31 cellular contexts compared by ENCODE assay signal in genomic region chr12:43669373-43669772, GRCh38.
"Had no signal": no experiment of that assay in that cellular context is flagged by ENCODE, and none has a peak within 500 bp of the region (broad histone marks: within the 10 kb centered on the region; RNA-seq: fewer than 3 reads in every experiment).

No MANE protein-coding gene starts in this region.

- H3K4me3 ChIP-seq: PC-9, SJCRH30, SK-N-MC had no signal

- ATAC-seq: activated naive CD8-positive, alpha-beta T cell treated with anti-CD3 and anti-CD28 coated beads, Interleukin-2, amount 50 U/mL, for 24 hours; activated T-cell treated with anti-CD3 and anti-CD28 coated beads, Interleukin-2, amount 50 U/mL, for 4 hours; Right ventricle myocardium inferior had no signal

- H3K9me3 ChIP-seq: SJCRH30 had no signal

- H3K4me1 ChIP-seq: SJCRH30 had no signal

- H3K27me3 ChIP-seq: SJCRH30 had no signal

- DNase-seq: activated B cell treated with CpG ODN at 0.5 μM for 24 hours; activated CD4-positive, alpha-beta memory T cell treated with anti-CD3 and anti-CD28 coated beads for 36 hours; activated CD4-positive, alpha-beta T cell treated with anti-CD3 and anti-CD28 coated beads for 4 hours; activated CD4-positive, alpha-beta T cell treated with anti-CD3 and anti-CD28 coated beads, Interleukin-2, amount 50 U/mL, for 1 hour; activated CD4-positive, CD25-positive, alpha-beta regulatory T cell treated with anti-CD3 and anti-CD28 coated beads, Interleukin-2, amount 50 U/mL, for 72 hours; activated CD8-positive, alpha-beta memory T cell treated with anti-CD3 and anti-CD28 coated beads, Interleukin-2, amount 50 U/mL, for 4 hours; activated effector memory CD4-positive, alpha-beta T cell treated with Interleukin-2 at 50 U/mL for 16 hours; activated naive CD4-positive, alpha-beta T cell treated with anti-CD3 and anti-CD28 coated beads, Interleukin-2, amount 10 ng/mL, durations not matched to agents 7 days and 5 days; activated naive CD8-positive, alpha-beta T cell treated with anti-CD3 and anti-CD28 coated beads, Interleukin-2, amount 50 U/mL, for 24 hours; activated T-cell treated with anti-CD3 and anti-CD28 coated beads for 4 hours; activated T-cell treated with anti-CD3 and anti-CD28 coated beads, Interleukin-2, amount 50 U/mL, for 4 hours; anterior cingulate cortex; caudate nucleus; cerebellar nuclear complex; NCI-H1105; NCI-H1417 treated with DMSO at 0.1 percent for 48 hours; NCI-H187 treated with DMSO at 0.1 percent for 48 hours; NCI-H2081; NCI-H226; NCI-H446 treated with DMSO at 0.1 percent for 48 hours; NCI-H524; NCI-H69; NCI-H82; NK-92 treated with Interleukin-12 subunit alpha and Interleukin-12 subunit beta, amount 100 ng/mL, for 24 hours; PC-9; SJCRH30; T1000 had no signal

- H3K36me3 ChIP-seq: SJCRH30 had no signal

- H3K27ac ChIP-seq: KMS-11, PC-9, RWPE1, SJCRH30, SK-N-MC had no signal
